12 cellular contexts compared by ENCODE assay signal in the genomic region with DNA sequence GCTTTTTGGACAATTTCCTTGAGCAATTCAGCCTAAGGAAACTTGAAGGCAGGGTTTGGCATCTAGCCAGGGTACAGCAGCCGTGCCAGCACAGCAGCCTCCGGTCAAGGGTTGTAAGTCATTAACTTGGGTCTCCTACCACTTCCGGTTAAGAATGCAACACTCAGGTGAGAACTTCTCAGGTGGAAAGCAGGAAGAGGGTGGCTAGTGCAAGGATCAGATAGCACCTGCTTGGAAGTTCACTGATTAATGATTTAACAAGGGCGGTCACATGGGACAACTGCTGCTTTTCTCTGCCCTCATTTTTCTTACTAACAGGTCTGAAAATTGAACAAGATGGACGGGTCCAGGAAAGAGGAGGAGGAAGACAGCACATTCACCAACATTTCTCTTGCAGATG. TPM values are rescaled to one million over a fixed set of nuclear protein-coding genes. Genes with fewer than 3 reads are reported as not detected.
DNase-seq lines count a peak whose midpoint lies in the region; ATAC-seq, FAIRE-seq and TF ChIP-seq lines count a peak whose summit lies in the region.
"Had no signal": no experiment of that assay in that cellular context is flagged by ENCODE, and none has a peak within 500 bp of the region (broad histone marks: within the 10 kb centered on the region; RNA-seq: fewer than 3 reads in every experiment).

No MANE protein-coding gene starts in this region.

- TF ChIP-seq EP300 in K562 (IDR thresholded peaks at IDR 0.05; ENCODE audit: low read length), result no peak

- no peaks in the 10 kb centered on the region for H3K9me1 ChIP-seq in K562 (ENCODE audit: control insufficient read depth, insufficient read depth, low read length)

- no peaks in the 10 kb centered on the region for H3K9me3 Mint-ChIP-seq in effector memory CD8-positive, alpha-beta T cell
- H3K9me3 Mint-ChIP-seq: activated CD4-positive, alpha-beta T cell treated with anti-CD3 and anti-CD28 coated beads, Interleukin-2, amount 10 ng/mL, durations not matched to agents 24 days and 14 days had no signal

- H3K27me3 ChIP-seq in K562 (ENCODE audit: control insufficient read depth in 2 of 2, insufficient read depth in 2 of 2, low read length in 2 of 2) (peaks cover 8 to 21% of the 10 kb centered on the region in 2 experiments), pancreas (no peaks in the 10 kb centered on the region)
- H3K27me3 ChIP-seq: tibial nerve had no signal

- H3K27me3 Mint-ChIP-seq in effector memory CD8-positive, alpha-beta T cell, result peaks cover 26 to 36% of the 10 kb centered on the region in 2 donors

- H3K79me2 ChIP-seq in K562 (ENCODE audit: control insufficient read depth, insufficient read depth, low read length), result no peaks in the 10 kb centered on the region

- no peaks in the 10 kb centered on the region for H4K20me1 ChIP-seq in K562 (replicated peaks; ENCODE audit: control insufficient read depth, insufficient read depth, low read length)

- no peak overlapping the region for H3K9ac ChIP-seq in K562 (ENCODE audit: insufficient read depth in 1 of 2, low read depth in 2 of 2, low read length in 2 of 2)

- FAIRE-seq in K562 (lab: Jason Lieb, UNC), result no peak
- peak; percentile 60 for FAIRE-seq in pancreas (lab: Jason Lieb, UNC)
- FAIRE-seq in HTR-8/SVneo (lab: Jason Lieb, UNC), result no peak
- FAIRE-seq: GM12891 had no signal

- H3K27ac ChIP-seq in K562 (ENCODE audit: extremely low read depth, low read depth, low read length) (no peak overlapping the region), pancreas (peak overlapping the region in 2 of 4 donors; percentile 65 to 67)
- H3K27ac ChIP-seq: tibial nerve had no signal

- no TSS peak for BruUV-seq in K562 (replicated peaks; lab: Mats Ljungman, UMichigan)

- H2AFZ ChIP-seq in K562 (ENCODE audit: low read depth, low read length), result no peak overlapping the region

- H3K36me3 Mint-ChIP-seq in effector memory CD8-positive, alpha-beta T cell (ENCODE audit: insufficient read depth), result no peaks in the 10 kb centered on the region

- TF ChIP-seq CTCF in K562 (IDR thresholded peaks at IDR 0.05 in 2 of 3, conservative IDR thresholded peaks at IDR 0.05 in 1 of 3; ENCODE audit: insufficient read depth in 2 of 3, low read depth in 1 of 3, low read length in 3 of 3) (no peak), pancreas (IDR thresholded peaks at IDR 0.05) (no peak)

- intact Hi-C loops in K562 (cut with micrococcal nuclease) (no loop called here), pancreas (cut with DNase I) (no loop called here)

- H3K4me3 ChIP-seq in K562 (no peak overlapping the region), pancreas (peak overlapping the region in 2 of 4 donors; percentile 34 to 47)
- H3K4me3 ChIP-seq: tibial nerve had no signal

- no peaks in the 10 kb centered on the region; a peak in 1 of 5 replicates for H3K4me1 ChIP-seq in K562 (replicated peaks in 1 of 2; ENCODE audit: control insufficient read depth in 2 of 2, insufficient read depth in 2 of 2, low read length in 2 of 2)
- peaks cover 12 to 23% (median 21%) of the 10 kb centered on the region in 3 donors for H3K4me1 ChIP-seq in pancreas

- H3K4me3 Mint-ChIP-seq in effector memory CD8-positive, alpha-beta T cell, result no peak overlapping the region
- H3K4me3 Mint-ChIP-seq: activated CD4-positive, alpha-beta T cell treated with anti-CD3 and anti-CD28 coated beads, Interleukin-2, amount 10 ng/mL, durations not matched to agents 24 days and 14 days had no signal

- no peak for TF ChIP-seq POLR2A in K562 (conservative IDR thresholded peaks at IDR 0.05)

- WGBS in K562 (ENCODE audit: insufficient coverage, low coverage, missing lambda C conversion rate), result 3% methylated on average over 5 of the region's 5 CpGs
- WGBS in pancreas, 2 donors, result 2 to 3% methylated on average over 5 of the region's 5 CpGs

- H3K9me3 ChIP-seq in K562 (replicated peaks; ENCODE audit: control insufficient read depth, insufficient read depth, low read depth, low read length) (no peaks in the 10 kb centered on the region), pancreas (no peaks in the 10 kb centered on the region)
- H3K9me3 ChIP-seq: tibial nerve had no signal

- H3K4me2 ChIP-seq in K562 (ENCODE audit: insufficient read depth, low read length), result no peak overlapping the region

- POLR2A ChIA-PET in K562 (lab: Yijun Ruan, JAX), result no interaction called here

- H3K4me1 Mint-ChIP-seq in effector memory CD8-positive, alpha-beta T cell (ENCODE audit: low read depth in 2 of 2), result peaks cover 3% of the 10 kb centered on the region in 2 donors

- CTCF ChIA-PET in K562 (lab: Yijun Ruan, JAX; ENCODE audit: low intra/inter-chr PET ratio), result no interaction called here

- DNase-seq in K562 (ENCODE audit: extremely low read depth in 1 of 4, low spot score in 3 of 4) (no peak), pancreas (peak; percentile 78 to 93 (median 89)), NCI-H2081 treated with DMSO at 0.1 percent for 48 hours (lab: John Stamatoyannopoulos, UW) (no peak), HTR-8/SVneo (ENCODE audit: insufficient read length, low spot score) (no peak)
- no peak for DNase-seq in effector memory CD8-positive, alpha-beta T cell
- DNase-seq in activated CD8-positive, alpha-beta memory T cell treated with anti-CD3 and anti-CD28 coated beads for 24 hours, result no peak
- DNase-seq: activated CD4-positive, alpha-beta T cell treated with anti-CD3 and anti-CD28 coated beads, Interleukin-2, amount 10 ng/mL, durations not matched to agents 24 days and 14 days; NCI-H2029 treated with DMSO at 0.1 percent for 48 hours had no signal

- TF ChIP-seq RAD21 in K562 (CRISPR knock-in tag; conservative IDR thresholded peaks at IDR 0.05 in 1 of 2, IDR thresholded peaks at IDR 0.05 in 1 of 2), result no peak

- H3K27ac Mint-ChIP-seq in effector memory CD8-positive, alpha-beta T cell, result no peak overlapping the region
- H3K27ac Mint-ChIP-seq: activated CD4-positive, alpha-beta T cell treated with anti-CD3 and anti-CD28 coated beads, Interleukin-2, amount 10 ng/mL, durations not matched to agents 24 days and 14 days had no signal

- in situ Hi-C loops in K562 (cut with MboI), result no loop called here

- ATAC-seq in GM18909 (IDR thresholded peaks at IDR 0.05; ENCODE audit: poor library complexity, unreplicated experiment), result peak; percentile 98
- ATAC-seq in HG03064 (IDR thresholded peaks at IDR 0.05; ENCODE audit: low read depth, unreplicated experiment), result peak; percentile 91
- no peak for ATAC-seq in K562
- peak; percentile 83 to 95 (median 92) for ATAC-seq in pancreas
- no peak for ATAC-seq in effector memory CD8-positive, alpha-beta T cell (replicated peaks)

- H3K36me3 ChIP-seq in K562 (ENCODE audit: control insufficient read depth, insufficient read depth, low read length) (no peaks in the 10 kb centered on the region), pancreas (no peaks in the 10 kb centered on the region)
- H3K36me3 ChIP-seq: tibial nerve had no signal

TF ChIP-seq in K562, 482 proteins besides CTCF, POLR2A, EP300 and RAD21:
- no peak for TF ChIP-seq ZBED1 (IDR thresholded peaks at IDR 0.05)
- TF ChIP-seq NFIC (IDR thresholded peaks at IDR 0.05), result peak; percentile 56
- TF ChIP-seq RHOXF2B (CRISPR knock-in tag; conservative IDR thresholded peaks at IDR 0.05), result no peak
- TF ChIP-seq, protein P1, sequence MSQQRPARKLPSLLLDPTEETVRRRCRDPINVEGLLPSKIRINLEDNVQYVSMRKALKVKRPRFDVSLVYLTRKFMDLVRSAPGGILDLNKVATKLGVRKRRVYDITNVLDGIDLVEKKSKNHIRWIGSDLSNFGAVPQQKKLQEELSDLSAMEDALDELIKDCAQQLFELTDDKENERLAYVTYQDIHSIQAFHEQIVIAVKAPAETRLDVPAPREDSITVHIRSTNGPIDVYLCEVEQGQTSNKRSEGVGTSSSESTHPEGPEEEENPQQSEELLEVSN (IDR thresholded peaks at IDR 0.05; ENCODE audit: borderline replicate concordance in 1 of 2, extremely low read depth in 1 of 2, insufficient read depth in 1 of 2, insufficient read length in 1 of 2, low read depth in 1 of 2, low read length in 1 of 2, poor library complexity in 1 of 2, severe bottlenecking in 1 of 2), result no peak

RNA-seq across cellular contexts. Expression of a gene that starts 30.1 kb away (rescaled TPM):
- total RNA-seq in K562 (2011; cell fraction: chromatin; rRNA removed; ENCODE audit: low replicate concordance), result 3.0 and 12.3 TPM in 2 replicates
- 2.5 and 3.6 TPM in 2 replicates for total RNA-seq in K562 (2011; cell fraction: nucleolus; rRNA removed)
- total RNA-seq in K562 (2011; cell fraction: nucleoplasm; rRNA removed), result 12.0 and 21.7 TPM in 2 replicates
- total RNA-seq in K562 (2014; rRNA removed), result 16.7 and 16.8 TPM in 2 replicates
- 53.7 and 59.5 TPM in 2 replicates for total RNA-seq in K562 (2014; rRNA removed; fragmentation: Illumina TruSeq; extraction: Trizol)
- 36.9 and 39.9 TPM in 2 replicates for total RNA-seq in K562 (2015; rRNA removed; fragmentation: Illumina TruSeq; extraction: Trizol)
- total RNA-seq in K562 (2021), result 32.3 and 38.0 TPM in 2 replicates
- polyA plus RNA-seq in K562 (2011; rRNA removed), result 10.9 and 51.1 TPM in 2 replicates
- polyA plus RNA-seq in K562 (2011; cell fraction: cytosol; rRNA removed), result 2.8 and 3.4 TPM in 2 replicates
- 2.8 and 7.1 TPM in 2 replicates for polyA plus RNA-seq in K562 (2011; cell fraction: nucleus; rRNA removed)
- polyA plus RNA-seq in K562 (2012), result 34.0 and 35.5 TPM in 2 replicates
- 35.1 and 46.7 TPM in 2 replicates for polyA plus RNA-seq in K562 (2014; fragmentation: Illumina TruSeq; extraction: Trizol)
- polyA plus RNA-seq in K562 (2014; fragmentation: Nextera tagmentation; extraction: Ambion mirVana), result 100 to 1,000 TPM in 1 of 2 experiments, 10 to 100 TPM in 1; 93.6 to 110 TPM
- polyA plus RNA-seq in K562 (2014; rRNA removed), result 38.5 and 38.9 TPM in 2 replicates
- polyA minus RNA-seq in K562 (2011; rRNA and poly(A)+ RNA removed), result 8.6 and 19.8 TPM in 2 replicates
- 3.2 and 12.4 TPM in 2 replicates for polyA minus RNA-seq in K562 (2011; cell fraction: cytosol; rRNA and poly(A)+ RNA removed)
- 6.1 and 16.2 TPM in 2 replicates for polyA minus RNA-seq in K562 (2011; cell fraction: nucleus; rRNA and poly(A)+ RNA removed)
- 10 to 100 TPM; 19.4 to 45.6 (median 35.4) TPM for total RNA-seq in pancreas
- 10 to 100 TPM; 28.4 to 62.5 TPM for polyA plus RNA-seq in pancreas

Comparison
In these comparisons a context has a peak if more than half of its experiments do, and no peak if none do; other contexts are left out.
1. ATAC-seq: peak in GM18909 (single experiment), HG03064 (single experiment) and pancreas (4 of 4); none in K562 (single experiment) and effector memory CD8-positive, alpha-beta T cell (single experiment).
2. DNase-seq: peak in pancreas (6 of 6); none in K562 (0 of 4), effector memory CD8-positive, alpha-beta T cell (0 of 3), NCI-H2081 treated with DMSO at 0.1 percent for 48 hours (single experiment), HTR-8/SVneo (single experiment) and activated CD8-positive, alpha-beta memory T cell treated with anti-CD3 and anti-CD28 coated beads for 24 hours (single experiment).